In the genomic region with DNA sequence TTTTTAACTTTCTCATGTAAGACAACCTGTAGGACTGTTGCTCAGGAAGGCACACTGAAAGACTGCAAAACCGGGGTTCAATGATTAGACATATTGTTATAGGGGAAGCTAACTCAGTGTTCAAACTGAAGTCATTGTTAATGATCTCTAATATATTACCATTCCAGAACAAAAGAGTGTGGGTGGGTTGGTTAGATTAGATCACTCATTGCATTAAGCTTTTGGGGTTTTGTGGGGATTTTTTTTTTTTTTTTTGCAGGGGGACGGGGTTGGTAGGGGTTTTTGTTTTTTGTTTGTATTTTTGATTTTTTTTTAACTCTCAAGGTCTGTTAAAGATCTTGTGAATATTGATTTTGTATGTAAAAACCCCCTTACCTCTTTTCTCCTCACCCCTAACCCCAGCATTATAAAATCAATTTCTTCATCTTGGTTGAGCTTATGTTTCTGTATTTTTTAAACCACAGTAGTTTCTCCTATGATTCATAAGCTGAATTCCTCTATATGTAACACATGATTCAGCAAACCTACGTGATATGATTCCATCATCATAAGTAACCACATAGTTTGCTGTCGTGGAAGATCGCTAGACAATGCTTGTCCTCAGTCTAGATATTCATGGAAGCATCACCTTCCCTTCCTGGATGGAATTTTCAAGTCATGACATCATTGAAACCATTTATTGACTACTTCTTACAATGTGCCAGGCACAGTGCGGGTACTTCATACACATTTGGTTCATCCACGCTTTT, we compare ENCODE assay signal across 9 cellular contexts.
DNase-seq lines count a peak whose midpoint lies in the region; ATAC-seq, FAIRE-seq and TF ChIP-seq lines count a peak whose summit lies in the region.
"Had no signal": no experiment of that assay in that cellular context is flagged by ENCODE, and none has a peak within 500 bp of the region (broad histone marks: within the 10 kb centered on the region; RNA-seq: fewer than 3 reads in every experiment).

No MANE protein-coding gene starts in this region.

- H3K4me3 ChIP-seq in GM12865 (ENCODE audit: low read depth, low read length) (no peak overlapping the region), RWPE2 (ENCODE audit: severe bottlenecking) (no peak overlapping the region), coronary artery (no peak overlapping the region)

- H3K9me3 ChIP-seq in RWPE2 (ENCODE audit: severe bottlenecking) = no peaks in the 10 kb centered on the region

- no peaks in the 10 kb centered on the region for H3K36me3 ChIP-seq in RWPE2 (ENCODE audit: low read depth)

- H3K27ac ChIP-seq in RWPE2 (ENCODE audit: poor library complexity, severe bottlenecking) (peak overlapping the region; percentile 68), coronary artery (no peak overlapping the region)

- TF ChIP-seq CTCF in GM12865 (IDR thresholded peaks at IDR 0.05; ENCODE audit: insufficient read depth, low read depth, low read length, missing control alignments) = no peak
- TF ChIP-seq CTCF in RWPE2 (IDR thresholded peaks at IDR 0.05; ENCODE audit: poor library complexity, severe bottlenecking) = no peak
- no peak for TF ChIP-seq CTCF in coronary artery (IDR thresholded peaks at IDR 0.05)

- FAIRE-seq in H54 (lab: Jason Lieb, UNC) = peak; percentile 58

- H3K4me1 ChIP-seq in RWPE2 (ENCODE audit: insufficient read depth, poor library complexity, severe bottlenecking) = peaks cover 26% of the 10 kb centered on the region

- TF ChIP-seq POLR2A in H54 (IDR thresholded peaks at IDR 0.05; ENCODE audit: low read depth, low read length) = no peak

- peak; percentile 5 for DNase-seq in GM12865 (ENCODE audit: low read depth)
- peak; percentile 10 for DNase-seq in H54 (ENCODE audit: insufficient read length, low spot score)
- DNase-seq in RWPE2 (ENCODE audit: low spot score) = no peak
- peak; percentile 82 for DNase-seq in glomerular visceral epithelial cell (ENCODE audit: extremely low spot score)
- no peak for DNase-seq in inferior parietal cortex (ENCODE audit: extremely low spot score)
- DNase-seq in SHP77 (lab: John Stamatoyannopoulos, UW) = no peak
- no peak for DNase-seq in GF-D8 (lab: John Stamatoyannopoulos, UW)
- DNase-seq in coronary artery (ENCODE audit: low spot score) = no peak
- DNase-seq: endodermal cell had no signal

- ATAC-seq in RWPE2 (ENCODE audit: low read depth) = peak; percentile 93

- H3K27me3 ChIP-seq in RWPE2 (ENCODE audit: insufficient read depth, poor library complexity, severe bottlenecking) = no peaks in the 10 kb centered on the region

Comparison
In these comparisons a context has a peak if more than half of its experiments do, and no peak if none do; other contexts are left out.
1. DNase-seq: peak in GM12865 (single experiment), H54 (single experiment) and glomerular visceral epithelial cell (single experiment); none in RWPE2 (single experiment), inferior parietal cortex (single experiment), SHP77 (0 of 2), GF-D8 (single experiment) and coronary artery (single experiment).